9 cellular contexts compared by ENCODE assay signal in genomic region chr13:110819203-110820014, GRCh38.
A peak's percentile ranks its signal among the peaks of the same experiment; 100 is the strongest.
DNase-seq lines count a peak whose midpoint lies in the region; ATAC-seq and TF ChIP-seq lines count a peak whose summit lies in the region.
"Had no signal": no experiment of that assay in that cellular context is flagged by ENCODE, and none has a peak within 500 bp of the region (broad histone marks: within the 10 kb centered on the region; RNA-seq: fewer than 3 reads in every experiment).

No MANE protein-coding gene starts in this region.

- peak; percentile 91 for DNase-seq in COLO668 (lab: John Stamatoyannopoulos, UW; ENCODE audit: unreplicated experiment)
- DNase-seq in PC-9: peak; percentile 62 to 72
- peak; percentile 87 to 88 for DNase-seq in activated T-cell treated with anti-CD3 and anti-CD28 coated beads, Interleukin-2, amount 50 U/mL, for 48 hours
- peak; percentile 67 for DNase-seq in fibroblast of mammary gland (ENCODE audit: low read depth)
- DNase-seq in neural crest cell (ENCODE audit: low read depth, low spot score): peak; percentile 82
- DNase-seq in stimulated activated naive CD8-positive, alpha-beta T cell treated with anti-CD3 and anti-CD28 coated beads, Interleukin-15, Interleukin-2, amounts not matched to agents 100 U/mL and 50 U/mL, for 24 hours: peak; percentile 82

- peak; percentile 99 for TF ChIP-seq CTCF in PC-9 (conservative IDR thresholded peaks at IDR 0.05)
- TF ChIP-seq CTCF in fibroblast of mammary gland (conservative IDR thresholded peaks at IDR 0.05; ENCODE audit: control insufficient read depth, insufficient read depth, low read depth, low read length): peak; percentile 95
- TF ChIP-seq CTCF in neural crest cell (conservative IDR thresholded peaks at IDR 0.05): peak; percentile 98

- H2AFZ ChIP-seq in PC-9: no peak overlapping the region

- peaks cover 9% of the 10 kb centered on the region for H3K4me1 Mint-ChIP-seq in neural crest cell

- H3K9me3 Mint-ChIP-seq in neural crest cell: no peaks in the 10 kb centered on the region

- H3F3A ChIP-seq in PC-9 (ENCODE audit: insufficient read depth, low read depth): peaks cover 18% of the 10 kb centered on the region; the same call in 1 of the 2 replicates

- no peaks in the 10 kb centered on the region for H3K79me2 ChIP-seq in PC-9 (ENCODE audit: low read depth)

- peak; percentile 96 for ATAC-seq in GM19372 (IDR thresholded peaks at IDR 0.05; ENCODE audit: low read depth, unreplicated experiment)
- ATAC-seq in HG03521 (IDR thresholded peaks at IDR 0.05; ENCODE audit: unreplicated experiment): peak; percentile 80
- peak; percentile 85 for ATAC-seq in stimulated activated naive CD8-positive, alpha-beta T cell treated with anti-CD3 and anti-CD28 coated beads, Interleukin-15, Interleukin-2, amounts not matched to agents 100 U/mL and 50 U/mL, for 24 hours

- CTCF ChIA-PET in PC-9 (lab: Charles Lee): no interaction called here

- intact Hi-C loops in PC-9 (cut with micrococcal nuclease; ENCODE audit: unreplicated experiment): loop anchor here (1.0 to 5.0 kb wide), 4 partner anchors 102 to 593 kb away; no protein-coding TSS in a partner anchor

- no peaks in the 10 kb centered on the region for H3K27me3 Mint-ChIP-seq in neural crest cell (ENCODE audit: low read depth)

- H3K27ac Mint-ChIP-seq in neural crest cell (ENCODE audit: unreplicated experiment): no peak overlapping the region

- H3K4me1 ChIP-seq in PC-9 (replicated peaks; ENCODE audit: insufficient read depth): peaks cover 18% of the 10 kb centered on the region; the same call in 1 of the 2 replicates

- H4K20me1 ChIP-seq in PC-9 (ENCODE audit: insufficient read depth): no peaks in the 10 kb centered on the region

- H3K36me3 ChIP-seq in PC-9 (ENCODE audit: low read depth): no peaks in the 10 kb centered on the region

- BruUV-seq in PC-9 (replicated peaks; lab: Mats Ljungman, UMichigan): no TSS peak

- H3K36me3 Mint-ChIP-seq in neural crest cell (ENCODE audit: low read depth): no peaks in the 10 kb centered on the region

- no peaks in the 10 kb centered on the region for H3K9me2 ChIP-seq in PC-9 (ENCODE audit: insufficient read depth)

- H3K27ac ChIP-seq in PC-9: no peak overlapping the region
- H3K27ac ChIP-seq: epithelial cell of prostate had no signal

- H3K9me3 ChIP-seq in PC-9 (ENCODE audit: insufficient read depth, low read depth): no peaks in the 10 kb centered on the region

- peak overlapping the region; percentile 64 for H3K4me2 ChIP-seq in PC-9

- no peak overlapping the region for H3K4me3 Mint-ChIP-seq in neural crest cell

- H3K27me3 ChIP-seq in PC-9 (ENCODE audit: insufficient read depth, low read depth): no peaks in the 10 kb centered on the region

- POLR2A ChIA-PET in PC-9 (lab: Charles Lee; ENCODE audit: unreplicated experiment): no interaction called here

- H3K4me3 ChIP-seq in PC-9 (no peak overlapping the region), fibroblast of mammary gland (ENCODE audit: control insufficient read depth, low read depth, low read length) (no peak overlapping the region)
